Comparison of ENCODE assay signal across 8 cellular contexts in genomic region chr15:89399390-89400120, GRCh38.
DNase-seq lines count a peak whose midpoint lies in the region; ATAC-seq and TF ChIP-seq lines count a peak whose summit lies in the region.

No MANE protein-coding gene starts in this region.

- no peaks in the 10 kb centered on the region for H3K9me2 ChIP-seq in MM.1S (replicated peaks; ENCODE audit: insufficient read depth, low read length)

- H3K36me3 ChIP-seq in MM.1S (replicated peaks; ENCODE audit: insufficient read depth, low read length) (no peaks in the 10 kb centered on the region), thyroid gland (no peaks in the 10 kb centered on the region)

- H3K4me3 ChIP-seq in GM08714 (ENCODE audit: low read length), result peak overlapping the region; percentile 30; the same call in 1 of the 2 replicates
- peak overlapping the region; percentile 78 for H3K4me3 ChIP-seq in MM.1S (ENCODE audit: low read length)
- peak overlapping the region; percentile 16 for H3K4me3 ChIP-seq in epithelial cell of esophagus (ENCODE audit: low read length)
- peak overlapping the region in 1 of 3 donors; percentile 14 for H3K4me3 ChIP-seq in thyroid gland (replicated peaks in 1 of 3)

- H3K4me1 Mint-ChIP-seq in nephron progenitor cell, result no peaks in the 10 kb centered on the region

- TF ChIP-seq POLR2A in thyroid gland (IDR thresholded peaks at IDR 0.05), result no peak

- peak overlapping the region; percentile 78 for H3K4me2 ChIP-seq in MM.1S (ENCODE audit: low read depth, low read length)

- WGBS in thyroid gland, 2 donors, result 3% methylated on average over 27 to 44 of the region's 64 CpGs

- peak; percentile 75 for TF ChIP-seq CTCF in MM.1S (IDR thresholded peaks at IDR 0.05; ENCODE audit: low read length)
- TF ChIP-seq CTCF in epithelial cell of esophagus (IDR thresholded peaks at IDR 0.05; ENCODE audit: insufficient read depth, low read depth, low read length, missing control alignments), result peak; percentile 37
- peak; percentile 30 for TF ChIP-seq CTCF in nephron progenitor cell (IDR thresholded peaks at IDR 0.05)
- no peak for TF ChIP-seq CTCF in thyroid gland (IDR thresholded peaks at IDR 0.05)

- peaks cover 99% of the 10 kb centered on the region for H3K27me3 Mint-ChIP-seq in nephron progenitor cell (ENCODE audit: low read depth, poor library complexity)

- H3K4me3 Mint-ChIP-seq in nephron progenitor cell, result no peak overlapping the region

- H3K9me3 ChIP-seq in MM.1S (replicated peaks; ENCODE audit: insufficient read depth, low read length) (no peaks in the 10 kb centered on the region), thyroid gland (no peaks in the 10 kb centered on the region)

- ATAC-seq in GM21528 (IDR thresholded peaks at IDR 0.05; ENCODE audit: low FRiP score, unreplicated experiment) (peak; percentile 67), HG03457 (IDR thresholded peaks at IDR 0.05; ENCODE audit: unreplicated experiment) (no peak)

- H3K27ac ChIP-seq in MM.1S (ENCODE audit: low read length), result peak overlapping the region; percentile 54; the same call in 1 of the 2 replicates
- H3K27ac ChIP-seq in thyroid gland, result no peak overlapping the region

- DNase-seq in MM.1S, result peak; percentile 62
- DNase-seq in SW480 (ENCODE audit: low spot score), result peak; percentile 36
- DNase-seq in epithelial cell of esophagus (ENCODE audit: low read depth), result peak; percentile 54
- DNase-seq in nephron progenitor cell, result peak; percentile 52
- no peak for DNase-seq in thyroid gland

- no peak overlapping the region for H3K27ac Mint-ChIP-seq in nephron progenitor cell

- no peaks in the 10 kb centered on the region for H3K9me3 Mint-ChIP-seq in nephron progenitor cell

- H3K27me3 ChIP-seq in MM.1S (replicated peaks; ENCODE audit: insufficient read depth, low read length), result no peaks in the 10 kb centered on the region
- peaks cover 32% of the 10 kb centered on the region for H3K27me3 ChIP-seq in thyroid gland

- peaks cover 6% of the 10 kb centered on the region for H3K79me2 ChIP-seq in MM.1S (ENCODE audit: low read length)

- H3K36me3 Mint-ChIP-seq in nephron progenitor cell (ENCODE audit: low read depth), result no peaks in the 10 kb centered on the region

- H4K20me1 ChIP-seq in MM.1S (ENCODE audit: insufficient read depth, low read length), result no peaks in the 10 kb centered on the region

- H3K4me1 ChIP-seq in MM.1S (ENCODE audit: low read length) (peaks cover 17% of the 10 kb centered on the region), thyroid gland (peaks cover 9 to 13% of the 10 kb centered on the region in 2 donors)

- peak overlapping the region; percentile 76 for H3K9ac ChIP-seq in MM.1S (ENCODE audit: low read length)

- H3F3A ChIP-seq in MM.1S (ENCODE audit: insufficient read depth, low read length), result peaks cover 15% of the 10 kb centered on the region

- H2AFZ ChIP-seq in MM.1S (ENCODE audit: low read length), result peak overlapping the region; percentile 97

- intact Hi-C loops in thyroid gland (cut with DNase I), result no loop called here

Comparison
In these comparisons a context has a peak if more than half of its experiments do, and no peak if none do; other contexts are left out.
1. DNase-seq: peak in MM.1S (single experiment), SW480 (single experiment), epithelial cell of esophagus (single experiment) and nephron progenitor cell (single experiment); none in thyroid gland (0 of 2).
2. CTCF ChIP-seq: peak in MM.1S (single experiment), epithelial cell of esophagus (single experiment) and nephron progenitor cell (single experiment); none in thyroid gland (0 of 6).